ENCODE assay signal across 8 cellular contexts in the genomic region with DNA sequence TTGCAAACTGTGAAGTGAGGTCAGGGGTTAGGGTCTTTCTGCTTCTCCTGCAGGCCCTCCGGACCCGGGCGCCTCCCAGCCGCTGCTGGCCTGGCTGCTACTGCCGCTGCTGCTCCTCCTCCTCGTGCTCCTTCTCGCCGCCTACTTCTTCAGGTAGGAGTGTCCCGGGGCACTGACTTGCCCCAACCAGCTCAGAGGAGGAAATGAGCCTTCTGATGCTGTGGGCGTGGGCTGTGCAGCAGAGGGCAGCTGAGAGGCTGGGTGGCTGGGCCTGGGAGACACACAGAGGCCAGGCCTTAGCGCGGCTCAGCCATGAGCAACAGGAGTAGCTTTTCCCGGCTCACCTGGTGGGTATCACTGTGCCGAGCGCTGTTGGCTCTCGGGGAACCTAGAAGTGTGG.
DNase-seq lines count a peak whose midpoint lies in the region; ATAC-seq and TF ChIP-seq lines count a peak whose summit lies in the region.

No MANE protein-coding gene starts in this region.

- peak; percentile 84 for DNase-seq in GM10266 (ENCODE audit: extremely low spot score)
- DNase-seq in NCI-H460 (ENCODE audit: extremely low read depth, low read depth) = peak; percentile 90
- peak; percentile 71 for DNase-seq in activated T-cell treated with anti-CD3 and anti-CD28 coated beads for 4 hours
- DNase-seq in progenitor cell of endocrine pancreas (ENCODE audit: low spot score, unreplicated experiment) = peak; percentile 25
- no peak for DNase-seq in NCI-H1092 (lab: John Stamatoyannopoulos, UW)

- H3K4me1 ChIP-seq in HEK293 (ENCODE audit: control insufficient read depth, insufficient read depth, low read length) (peaks cover 3% of the 10 kb centered on the region), gastroesophageal sphincter (peaks cover 0 to 25% (median 14%) of the 10 kb centered on the region in 3 donors), urinary bladder (ENCODE audit: insufficient read depth) (no peaks in the 10 kb centered on the region)

- H3K9me3 ChIP-seq in HEK293 (ENCODE audit: control insufficient read depth, insufficient read depth, low read depth, low read length) = no peaks in the 10 kb centered on the region
- H3K9me3 ChIP-seq in gastroesophageal sphincter = no peaks in the 10 kb centered on the region

- H3K27me3 ChIP-seq in gastroesophageal sphincter = no peaks in the 10 kb centered on the region

- peak overlapping the region; percentile 4 for H3K4me3 Mint-ChIP-seq in progenitor cell of endocrine pancreas (ENCODE audit: low read depth)

- no peaks in the 10 kb centered on the region for H3K36me3 Mint-ChIP-seq in progenitor cell of endocrine pancreas (ENCODE audit: insufficient read depth)

- WGBS in gastroesophageal sphincter (ENCODE audit: low coverage in 1 of 2), 2 donors = 96% methylated on average over 4 of the region's 16 CpGs; no CpG with 5 or more reads in 1 of the 2 donors
- WGBS in urinary bladder = 54% methylated on average over 16 of the region's 16 CpGs

- POLR2A ChIA-PET in HEK293 (lab: Yijun Ruan, JAX) = interaction anchor here (0.7 to 1.1 kb wide), 2 partner anchors 15 to 38 kb away, joined by 3 read pairs; no protein-coding TSS in a partner anchor

- ATAC-seq in gastroesophageal sphincter = peak; percentile 74

- H3K4me3 ChIP-seq in HEK293 (ENCODE audit: low read depth, low read length) (peak overlapping the region; percentile 25), gastroesophageal sphincter (peak overlapping the region in 1 of 2 donors; percentile 32), urinary bladder (ENCODE audit: low read depth, low read length) (no peak overlapping the region)

- peaks cover 4% of the 10 kb centered on the region for H3K27me3 Mint-ChIP-seq in progenitor cell of endocrine pancreas

- no peak for TF ChIP-seq CTCF in GM10266 (IDR thresholded peaks at IDR 0.05; ENCODE audit: control insufficient read depth, insufficient read depth, low read depth, missing control alignments)
- no peak for TF ChIP-seq CTCF in HEK293 (tag by site-specific recombination; IDR thresholded peaks at IDR 0.05)
- no peak for TF ChIP-seq CTCF in gastroesophageal sphincter (IDR thresholded peaks at IDR 0.05)
- TF ChIP-seq CTCF in progenitor cell of endocrine pancreas (IDR thresholded peaks at IDR 0.05; ENCODE audit: unreplicated experiment) = no peak

- H3K36me3 ChIP-seq in HEK293 (ENCODE audit: control insufficient read depth in 2 of 2, insufficient read depth in 1 of 2, low read length in 2 of 2) (peaks cover 0 to 8% of the 10 kb centered on the region in 2 experiments; a peak in 1 of 3 replicates), gastroesophageal sphincter (peaks cover 0 to 3% of the 10 kb centered on the region in 2 donors), urinary bladder (ENCODE audit: insufficient read depth) (no peaks in the 10 kb centered on the region)

- TF ChIP-seq POLR2A in gastroesophageal sphincter (IDR thresholded peaks at IDR 0.05) = peak; percentile 48 to 55

- H3K4me1 Mint-ChIP-seq in progenitor cell of endocrine pancreas (ENCODE audit: low read depth) = peaks cover 10% of the 10 kb centered on the region

- CTCF ChIA-PET in HEK293 (lab: Yijun Ruan, JAX) = interaction anchor here (0.9 to 4.9 kb wide), 3 partner anchors 12 to 332 kb away, joined by 3 to 35 read pairs (median 11); no protein-coding TSS in a partner anchor

- H3K27ac Mint-ChIP-seq in progenitor cell of endocrine pancreas = peak overlapping the region; percentile 30

- H3K27ac ChIP-seq in HEK293 (ENCODE audit: extremely low read depth, low read depth, low read length) (no peak overlapping the region; the same call in 1 of the 2 replicates), gastroesophageal sphincter (peak overlapping the region in 3 of 4 donors; percentile 58 to 67 (median 58)), urinary bladder (ENCODE audit: low read depth) (peak overlapping the region; percentile 46)

- H3K9me3 Mint-ChIP-seq in progenitor cell of endocrine pancreas (ENCODE audit: low read depth) = no peaks in the 10 kb centered on the region

- TF ChIP-seq EP300 in gastroesophageal sphincter (IDR thresholded peaks at IDR 0.05) = no peak

TF ChIP-seq in HEK293, 187 proteins besides CTCF, POLR2A, EP300 and RAD21 (continues in another document):
- TF ChIP-seq, protein P1, sequence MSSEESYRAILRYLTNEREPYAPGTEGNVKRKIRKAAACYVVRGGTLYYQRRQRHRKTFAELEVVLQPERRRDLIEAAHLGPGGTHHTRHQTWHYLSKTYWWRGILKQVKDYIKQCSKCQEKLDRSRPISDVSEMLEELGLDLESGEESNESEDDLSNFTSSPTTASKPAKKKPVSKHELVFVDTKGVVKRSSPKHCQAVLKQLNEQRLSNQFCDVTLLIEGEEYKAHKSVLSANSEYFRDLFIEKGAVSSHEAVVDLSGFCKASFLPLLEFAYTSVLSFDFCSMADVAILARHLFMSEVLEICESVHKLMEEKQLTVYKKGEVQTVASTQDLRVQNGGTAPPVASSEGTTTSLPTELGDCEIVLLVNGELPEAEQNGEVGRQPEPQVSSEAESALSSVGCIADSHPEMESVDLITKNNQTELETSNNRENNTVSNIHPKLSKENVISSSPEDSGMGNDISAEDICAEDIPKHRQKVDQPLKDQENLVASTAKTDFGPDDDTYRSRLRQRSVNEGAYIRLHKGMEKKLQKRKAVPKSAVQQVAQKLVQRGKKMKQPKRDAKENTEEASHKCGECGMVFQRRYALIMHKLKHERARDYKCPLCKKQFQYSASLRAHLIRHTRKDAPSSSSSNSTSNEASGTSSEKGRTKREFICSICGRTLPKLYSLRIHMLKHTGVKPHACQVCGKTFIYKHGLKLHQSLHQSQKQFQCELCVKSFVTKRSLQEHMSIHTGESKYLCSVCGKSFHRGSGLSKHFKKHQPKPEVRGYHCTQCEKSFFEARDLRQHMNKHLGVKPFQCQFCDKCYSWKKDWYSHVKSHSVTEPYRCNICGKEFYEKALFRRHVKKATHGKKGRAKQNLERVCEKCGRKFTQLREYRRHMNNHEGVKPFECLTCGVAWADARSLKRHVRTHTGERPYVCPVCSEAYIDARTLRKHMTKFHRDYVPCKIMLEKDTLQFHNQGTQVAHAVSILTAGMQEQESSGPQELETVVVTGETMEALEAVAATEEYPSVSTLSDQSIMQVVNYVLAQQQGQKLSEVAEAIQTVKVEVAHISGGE (tag by site-specific recombination; conservative IDR thresholded peaks at IDR 0.05; ENCODE audit: low read depth) = no peak
- TF ChIP-seq TRIM28 (IDR thresholded peaks at IDR 0.05; ENCODE audit: borderline replicate concordance, low read length) (no peak), ZNF664 (tag by site-specific recombination; IDR thresholded peaks at IDR 0.05) (no peak), ZNF335 (tag by site-specific recombination; conservative IDR thresholded peaks at IDR 0.05) (no peak), ZNF292 (tag by site-specific recombination; IDR thresholded peaks at IDR 0.05; ENCODE audit: borderline replicate concordance, low read depth) (no peak), ZNF621 (tag by site-specific recombination; IDR thresholded peaks at IDR 0.05) (no peak), ZNF274 (IDR thresholded peaks at IDR 0.05; ENCODE audit: low read length) (no peak), ZNF274 (tag by site-specific recombination; IDR thresholded peaks at IDR 0.05; ENCODE audit: borderline replicate concordance) (no peak), KLF8 (tag by site-specific recombination; IDR thresholded peaks at IDR 0.05) (no peak), ZNF114 (tag by site-specific recombination; IDR thresholded peaks at IDR 0.05) (no peak), ZNF654 (tag by site-specific recombination; IDR thresholded peaks at IDR 0.05; ENCODE audit: low read depth) (no peak), ZNF830 (tag by site-specific recombination; IDR thresholded peaks at IDR 0.05; ENCODE audit: low read depth) (no peak), ZBTB7A (tag by site-specific recombination; IDR thresholded peaks at IDR 0.05; ENCODE audit: low read depth) (no peak), KLF9 (tag by site-specific recombination; IDR thresholded peaks at IDR 0.05; ENCODE audit: low read depth) (no peak), EGR2 (tag by site-specific recombination; IDR thresholded peaks at IDR 0.05; ENCODE audit: low read depth) (peak; percentile 95), SCRT2 (tag by site-specific recombination; IDR thresholded peaks at IDR 0.05) (peak; percentile 61; the same call in 1 of the 2 replicates)
